ENCODE assay signal across 28 cellular contexts in genomic region chr12:29771786-29772185, GRCh38. TPM values are rescaled to one million over a fixed set of nuclear protein-coding genes. Genes with fewer than 3 reads are reported as not detected.
"Had no signal": no experiment of that assay in that cellular context is flagged by ENCODE, and none has a peak within 500 bp of the region (broad histone marks: within the 10 kb centered on the region; RNA-seq: fewer than 3 reads in every experiment).

No MANE protein-coding gene starts in this region.

- H3K27ac ChIP-seq: cardiac muscle cell, colonic mucosa, gastroesophageal sphincter, pancreas, psoas muscle, sigmoid colon, stomach, suprapubic skin had no signal

- H3K4me1 ChIP-seq: colonic mucosa, pancreas had no signal

- H3K4me2 ChIP-seq: smooth muscle cell had no signal

- H3K27me3 ChIP-seq: cardiac muscle cell, colonic mucosa, gastroesophageal sphincter, pancreas, sigmoid colon, stomach, suprapubic skin, tibial artery had no signal

- H3K4me3 ChIP-seq: cardiac muscle cell, colonic mucosa, gastroesophageal sphincter, pancreas, psoas muscle, sigmoid colon, smooth muscle cell, stomach, suprapubic skin, tibial artery had no signal

- H3K9me3 ChIP-seq: colonic mucosa, pancreas, psoas muscle, sigmoid colon, suprapubic skin, tibial artery had no signal

- FAIRE-seq: endometrium, pancreas had no signal

- H3K36me3 ChIP-seq: cardiac muscle cell, colonic mucosa, pancreas, sigmoid colon, stomach, suprapubic skin had no signal

- DNase-seq: activated B cell treated with CpG ODN at 0.5 μM for 24 hours; activated effector memory CD4-positive, alpha-beta T cell treated with Interleukin-2 at 50 U/mL for 16 hours; activated naive CD4-positive, alpha-beta T cell treated with Interleukin-2 at 50 U/mL for 16 hours; anterior cingulate cortex; cerebellar nuclear complex; colonic mucosa; effector CD8-positive, alpha-beta T cell; erythroblast; head of caudate nucleus; hippocampal formation; immature natural killer cell; midbrain; naive thymus-derived CD8-positive, alpha-beta T cell; nucleus accumbens; pancreas; psoas muscle; sigmoid colon; stimulated activated CD4-positive, alpha-beta T cell treated with anti-CD3 and anti-CD28 coated beads, Interleukin-1b, Interleukin-23, amount 100 ng/mL, for 48 hours; stimulated activated CD4-positive, alpha-beta T cell treated with anti-CD3 and anti-CD28 coated beads, Interleukin-4, amount 100 ng/mL, for 4 hours; stimulated activated CD8-positive, alpha-beta memory T cell treated with anti-CD3 and anti-CD28 coated beads, Interleukin-4, amount 100 ng/mL, for 48 hours; stomach; T-helper 1 cell; tibial artery had no signal

RNA-seq across cellular contexts. Expression of gene TMTC1, which starts 12.0 kb away (rescaled TPM):
- total RNA-seq: activated B cell treated with CpG ODN at 0.5 μM for 24 hours; naive thymus-derived CD8-positive, alpha-beta T cell had no signal
- polyA plus RNA-seq: immature natural killer cell; naive thymus-derived CD8-positive, alpha-beta T cell had no signal
